Comparison of ENCODE assay signal across 12 cellular contexts in genomic region chr5:10578869-10579268, GRCh38. TPM values are rescaled to one million over a fixed set of nuclear protein-coding genes. Genes with fewer than 3 reads are reported as not detected.
DNase-seq lines count a peak whose midpoint lies in the region; ATAC-seq and TF ChIP-seq lines count a peak whose summit lies in the region.
"Had no signal": no experiment of that assay in that cellular context is flagged by ENCODE, and none has a peak within 500 bp of the region (broad histone marks: within the 10 kb centered on the region; RNA-seq: fewer than 3 reads in every experiment).

No MANE protein-coding gene starts in this region.

- no peaks in the 10 kb centered on the region for H3K9me2 ChIP-seq in hepatocyte (replicated peaks; ENCODE audit: insufficient read depth)
- no peaks in the 10 kb centered on the region for H3K9me2 ChIP-seq in SK-N-SH

- no peak overlapping the region for H3K9ac ChIP-seq in SK-N-SH

- CTCF ChIA-PET in SK-N-SH (lab: Yijun Ruan, JAX) = no interaction called here

- no peaks in the 10 kb centered on the region for H3K79me2 ChIP-seq in hepatocyte
- peaks cover 27% of the 10 kb centered on the region for H3K79me2 ChIP-seq in SK-N-SH (ENCODE audit: insufficient read depth)

- H3K27me3 ChIP-seq in spleen (replicated peaks in 1 of 7) = no peaks in the 10 kb centered on the region
- H3K27me3 ChIP-seq in hepatocyte = no peaks in the 10 kb centered on the region
- no peaks in the 10 kb centered on the region for H3K27me3 ChIP-seq in SK-N-SH (ENCODE audit: insufficient read depth)
- H3K27me3 ChIP-seq: gastrocnemius medialis, tibial artery had no signal

- H3K36me3 ChIP-seq in spleen (no peaks in the 10 kb centered on the region), hepatocyte (replicated peaks; ENCODE audit: insufficient read depth, low read depth) (no peaks in the 10 kb centered on the region), SK-N-SH (replicated peaks in 1 of 2; ENCODE audit: control insufficient read depth in 1 of 2, insufficient read depth in 2 of 2, low read length in 1 of 2) (no peaks in the 10 kb centered on the region)
- H3K36me3 ChIP-seq: gastrocnemius medialis, tibial artery had no signal

- TF ChIP-seq EP300 in SK-N-SH (IDR thresholded peaks at IDR 0.05; ENCODE audit: borderline replicate concordance in 1 of 2, low read depth in 1 of 2, low read length in 1 of 2) = no peak

- POLR2A ChIA-PET in SK-N-SH (lab: Yijun Ruan, JAX) = no interaction called here

- WGBS in spleen, 5 donors = 43 to 61% (median 54%) methylated on average over 6 of the region's 6 CpGs
- 93% methylated on average over 6 of the region's 6 CpGs for whole genome bisulfite sequencing in hepatocyte (ENCODE audit: low lambda C conversion rate, missing lambda C conversion rate)
- WGBS in SK-N-SH (ENCODE audit: low lambda C conversion rate) = 85% methylated on average over 6 of the region's 6 CpGs

- H3K4me1 ChIP-seq in spleen (peaks cover 30 to 85% (median 65%) of the 10 kb centered on the region in 6 donors), hepatocyte (ENCODE audit: insufficient read depth) (no peaks in the 10 kb centered on the region), SK-N-SH (ENCODE audit: control insufficient read depth in 1 of 2, insufficient read depth in 2 of 2, low read depth in 1 of 2, low read length in 1 of 2) (peaks cover 0 to 12% of the 10 kb centered on the region in 2 experiments; a peak in 1 of 4 replicates)

- ATAC-seq in GM21825 (IDR thresholded peaks at IDR 0.05; ENCODE audit: unreplicated experiment) = peak; percentile 33
- ATAC-seq in HG03558 (IDR thresholded peaks at IDR 0.05; ENCODE audit: extremely low read depth, unreplicated experiment) = peak; percentile 25
- ATAC-seq: gastrocnemius medialis had no signal

- intact Hi-C loops in spleen (cut with DNase I; ENCODE audit: low total_unique reads) = loop anchor here (10.0 kb wide), 1 partner anchor 46 kb away; no protein-coding TSS in a partner anchor

- TF ChIP-seq POLR2A in spleen (IDR thresholded peaks at IDR 0.05) = no peak

- H3K4me3 ChIP-seq in spleen (peak overlapping the region in 1 of 8 donors; percentile 0), hepatocyte (no peak overlapping the region), SK-N-SH (ENCODE audit: low read depth in 2 of 2, low read length in 1 of 2) (no peak overlapping the region)
- H3K4me3 ChIP-seq: gastrocnemius medialis, tibial artery had no signal

- H3K9me3 ChIP-seq in spleen (no peaks in the 10 kb centered on the region), hepatocyte (ENCODE audit: low read depth) (no peaks in the 10 kb centered on the region), SK-N-SH (no peaks in the 10 kb centered on the region)
- H3K9me3 ChIP-seq: gastrocnemius medialis, tibial artery had no signal

- TF ChIP-seq CTCF in spleen (IDR thresholded peaks at IDR 0.05 in 8 of 11, conservative IDR thresholded peaks at IDR 0.05 in 3 of 11) (no peak), hepatocyte (IDR thresholded peaks at IDR 0.05; ENCODE audit: poor library complexity) (no peak), SK-N-SH (IDR thresholded peaks at IDR 0.05) (no peak)

- DNase-seq in activated CD8-positive, alpha-beta memory T cell treated with anti-CD3 and anti-CD28 coated beads for 24 hours = peak; percentile 49
- DNase-seq in activated CD8-positive, alpha-beta memory T cell treated with anti-CD3 and anti-CD28 coated beads, Interleukin-2, amount 50 U/mL, for 4 hours = no peak
- DNase-seq in spleen (peak; percentile 87), NCI-H187 treated with DMSO at 0.1 percent for 48 hours (lab: John Stamatoyannopoulos, UW) (no peak), hepatocyte (ENCODE audit: low spot score) (no peak), SK-N-SH (no peak)
- DNase-seq: activated CD4-positive, CD25-positive, alpha-beta regulatory T cell treated with anti-CD3 and anti-CD28 coated beads, Interleukin-2, amount 50 U/mL, for 72 hours; gastrocnemius medialis; midbrain; tibial artery had no signal

- H2AFZ ChIP-seq in hepatocyte (no peak overlapping the region), SK-N-SH (ENCODE audit: low read depth) (no peak overlapping the region)

- H4K20me1 ChIP-seq in hepatocyte (ENCODE audit: insufficient read depth, poor library complexity, severe bottlenecking) (no peaks in the 10 kb centered on the region), SK-N-SH (ENCODE audit: insufficient read depth) (peaks cover 15% of the 10 kb centered on the region; the same call in 1 of the 2 replicates)

- TF ChIP-seq RAD21 in SK-N-SH (IDR thresholded peaks at IDR 0.05; ENCODE audit: low read length) = no peak

- H3K27ac ChIP-seq in spleen (peak overlapping the region in 4 of 8 donors; percentile 58 to 76 (median 67)), hepatocyte (no peak overlapping the region), SK-N-SH (ENCODE audit: low read depth in 2 of 2, low read length in 1 of 2) (no peak overlapping the region)
- H3K27ac ChIP-seq: tibial artery had no signal

- H3K4me2 ChIP-seq in hepatocyte (no peak overlapping the region), SK-N-SH (no peak overlapping the region)

- no peaks in the 10 kb centered on the region for H3F3A ChIP-seq in SK-N-SH (replicated peaks; ENCODE audit: insufficient read depth)

TF ChIP-seq in SK-N-SH, 30 proteins besides CTCF, POLR2A, EP300 and RAD21:
- no peak for TF ChIP-seq RCOR1 (IDR thresholded peaks at IDR 0.05; ENCODE audit: low read length)
- no peak for TF ChIP-seq MEF2A (IDR thresholded peaks at IDR 0.05; ENCODE audit: borderline replicate concordance, low read depth)
- no peak for TF ChIP-seq GATA2 (CRISPR knock-in tag; IDR thresholded peaks at IDR 0.05)
- no peak for TF ChIP-seq FOXM1 (IDR thresholded peaks at IDR 0.05; ENCODE audit: low read depth)
- no peak for TF ChIP-seq JUND (IDR thresholded peaks at IDR 0.05)
- no peak for TF ChIP-seq SMC3 (IDR thresholded peaks at IDR 0.05; ENCODE audit: low read depth, low read length)
- TF ChIP-seq, protein P1, sequence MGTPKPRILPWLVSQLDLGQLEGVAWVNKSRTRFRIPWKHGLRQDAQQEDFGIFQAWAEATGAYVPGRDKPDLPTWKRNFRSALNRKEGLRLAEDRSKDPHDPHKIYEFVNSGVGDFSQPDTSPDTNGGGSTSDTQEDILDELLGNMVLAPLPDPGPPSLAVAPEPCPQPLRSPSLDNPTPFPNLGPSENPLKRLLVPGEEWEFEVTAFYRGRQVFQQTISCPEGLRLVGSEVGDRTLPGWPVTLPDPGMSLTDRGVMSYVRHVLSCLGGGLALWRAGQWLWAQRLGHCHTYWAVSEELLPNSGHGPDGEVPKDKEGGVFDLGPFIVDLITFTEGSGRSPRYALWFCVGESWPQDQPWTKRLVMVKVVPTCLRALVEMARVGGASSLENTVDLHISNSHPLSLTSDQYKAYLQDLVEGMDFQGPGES (IDR thresholded peaks at IDR 0.05; ENCODE audit: low read depth, low read length) = no peak
- TF ChIP-seq FOSL2 (IDR thresholded peaks at IDR 0.05; ENCODE audit: borderline replicate concordance, low read depth) = no peak
- TF ChIP-seq, protein P2, sequence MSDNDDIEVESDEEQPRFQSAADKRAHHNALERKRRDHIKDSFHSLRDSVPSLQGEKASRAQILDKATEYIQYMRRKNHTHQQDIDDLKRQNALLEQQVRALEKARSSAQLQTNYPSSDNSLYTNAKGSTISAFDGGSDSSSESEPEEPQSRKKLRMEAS (IDR thresholded peaks at IDR 0.05; ENCODE audit: low read depth) = no peak
- TF ChIP-seq EZH2phosphoT487 (IDR thresholded peaks at IDR 0.05; ENCODE audit: borderline replicate concordance, low read depth) = no peak
- no peak for TF ChIP-seq RXRA (IDR thresholded peaks at IDR 0.05; ENCODE audit: borderline replicate concordance, low read depth)
- TF ChIP-seq POLR2AphosphoS5 (IDR thresholded peaks at IDR 0.05; ENCODE audit: low read depth, low read length) = no peak
- TF ChIP-seq MXI1 (IDR thresholded peaks at IDR 0.05; ENCODE audit: low read depth, low read length) = no peak
- no peak for TF ChIP-seq TEAD4 (IDR thresholded peaks at IDR 0.05; ENCODE audit: borderline replicate concordance, insufficient read depth)

RNA-seq across cellular contexts. Expression of gene ANKRD33B, which starts 15.0 kb away (rescaled TPM):
- total RNA-seq in spleen = 10 to 100 TPM; 20.7 to 37.8 (median 26.7) TPM
- 1 to 10 TPM; 2.0 to 5.3 (median 2.4) TPM for polyA plus RNA-seq in spleen
- 2.0 and 2.3 TPM in 2 replicates for total RNA-seq in hepatocyte
- 1.5 and 2.1 TPM in 2 replicates for polyA plus RNA-seq in hepatocyte
- polyA plus RNA-seq in SK-N-SH (2012; rRNA removed) = 1.8 and 1.9 TPM in 2 replicates
- 1.2 and 1.7 TPM in 2 replicates for polyA plus RNA-seq in SK-N-SH (2012; cell fraction: cytosol; rRNA removed)
- 4.3 and 7.0 TPM in 2 replicates for polyA plus RNA-seq in SK-N-SH (2012; cell fraction: nucleus; rRNA removed)

Comparison
In these comparisons a context has a peak if more than half of its experiments do, and no peak if none do; other contexts are left out.
1. DNase-seq: peak in activated CD8-positive, alpha-beta memory T cell treated with anti-CD3 and anti-CD28 coated beads for 24 hours (single experiment) and spleen (single experiment); none in activated CD8-positive, alpha-beta memory T cell treated with anti-CD3 and anti-CD28 coated beads, Interleukin-2, amount 50 U/mL, for 4 hours (single experiment), NCI-H187 treated with DMSO at 0.1 percent for 48 hours (single experiment), hepatocyte (single experiment) and SK-N-SH (single experiment).